Comparison of ENCODE assay signal across 8 cellular contexts in the genomic region with DNA sequence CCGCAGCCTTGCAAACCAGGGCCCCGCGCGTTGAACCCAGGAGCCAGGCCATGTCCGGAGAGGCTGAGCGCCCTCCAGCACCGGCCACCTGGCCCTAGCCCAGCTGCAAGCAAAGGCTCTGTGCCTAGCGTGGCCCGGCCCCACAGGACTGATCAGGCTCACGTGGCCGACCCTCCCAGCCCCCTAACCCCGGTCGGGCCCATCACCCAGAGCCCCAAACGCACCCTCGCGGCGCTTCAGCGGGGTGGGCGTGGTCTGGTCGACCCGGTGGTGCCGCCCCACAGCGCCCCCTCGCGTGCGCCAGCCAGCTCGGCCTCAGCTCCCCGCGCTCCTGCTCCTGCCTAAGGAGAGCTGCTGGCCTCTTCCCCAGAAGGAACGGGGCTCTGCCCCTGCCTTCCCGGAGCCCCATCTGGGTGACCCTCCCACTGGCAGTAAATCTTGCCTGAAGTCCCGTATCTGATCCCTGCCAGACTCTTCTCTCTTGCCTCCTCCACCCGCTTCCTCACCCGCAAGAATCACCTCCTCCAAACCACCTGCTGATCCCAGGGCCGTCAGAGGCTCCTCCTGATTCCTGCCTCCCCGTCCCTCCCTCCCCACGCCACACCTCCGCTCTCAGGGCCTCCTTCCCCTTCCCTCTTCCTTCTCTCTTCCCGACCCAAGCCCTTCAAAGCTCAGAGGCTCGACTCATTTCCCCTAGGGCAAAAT. TPM values are rescaled to one million over a fixed set of nuclear protein-coding genes. Genes with fewer than 3 reads are reported as not detected.
DNase-seq lines count a peak whose midpoint lies in the region; ATAC-seq, FAIRE-seq and TF ChIP-seq lines count a peak whose summit lies in the region.

No MANE protein-coding gene starts in this region.

- CTCF ChIA-PET in H1 (lab: Charles Lee; ENCODE audit: partially characterized antibody): interaction anchor here (0.7 to 4.4 kb wide), 19 partner anchors 8 to 570 kb away, joined by 3 to 23 read pairs (median 4); partner anchors contain the start of gene TEX51

- H3K4ac ChIP-seq in H1 (replicated peaks; ENCODE audit: insufficient read length, low read depth, low read length) (no peak overlapping the region), mesendoderm (ENCODE audit: low read depth, low read length) (peak overlapping the region; percentile 21)

- no peak overlapping the region for H2BK20ac ChIP-seq in H1 (ENCODE audit: low read length)

- H2BK15ac ChIP-seq in H1 (ENCODE audit: low read length) (no peak overlapping the region), mesendoderm (replicated peaks; ENCODE audit: low read depth) (no peak overlapping the region)

- no peak overlapping the region for H3K9ac ChIP-seq in H1 (replicated peaks in 1 of 4; ENCODE audit: extremely low read depth in 1 of 4, low read depth in 3 of 4, low read length in 3 of 4)
- H3K9ac ChIP-seq in mesendoderm (ENCODE audit: low read length): peak overlapping the region; percentile 23

- no peak overlapping the region for H3K27ac ChIP-seq in ACC112 (ENCODE audit: low read depth, low read length)
- H3K27ac ChIP-seq in H1 (ENCODE audit: low read depth, low read length): no peak overlapping the region
- no peak overlapping the region for H3K27ac ChIP-seq in mesendoderm (ENCODE audit: low read depth, low read length)

- H3K79me1 ChIP-seq in H1 (ENCODE audit: low read depth, low read length): no peaks in the 10 kb centered on the region
- H3K79me1 ChIP-seq in mesendoderm (ENCODE audit: low read length): no peaks in the 10 kb centered on the region

- H3K4me3 ChIP-seq in ACC112 (ENCODE audit: low read depth, low read length) (peak overlapping the region; percentile 69), H1 (ENCODE audit: extremely low read depth in 1 of 4, insufficient read depth in 2 of 4, low read depth in 3 of 4, low read length in 4 of 4) (peak overlapping the region in 3 of 4 experiments; percentile 29 to 47 (median 42); a peak in 5 of 8 replicates), mesendoderm (ENCODE audit: low read length) (no peak overlapping the region)

- TF ChIP-seq CTCF in H1 (IDR thresholded peaks at IDR 0.05; ENCODE audit: control extremely low read depth in 1 of 3, insufficient read depth in 1 of 3, low read depth in 1 of 3, low read length in 3 of 3): peak; percentile 81 to 94 (median 94)

- H4K5ac ChIP-seq in H1 (ENCODE audit: insufficient read length, low read depth, low read length): no peak overlapping the region
- H4K5ac ChIP-seq in mesendoderm (ENCODE audit: low read length): no peak overlapping the region

- no peak for TF ChIP-seq POLR2A in H1 (IDR thresholded peaks at IDR 0.05; ENCODE audit: control extremely low read depth in 1 of 2, low read depth in 2 of 2, low read length in 2 of 2)

- H3K18ac ChIP-seq in H1 (ENCODE audit: extremely low read depth, low read length) (peak overlapping the region; percentile 75; the same call in 1 of the 2 replicates), mesendoderm (ENCODE audit: low read length) (peak overlapping the region; percentile 22)

- no peak for FAIRE-seq in H1 (lab: Jason Lieb, UNC)

- H3K27me3 ChIP-seq in ACC112 (ENCODE audit: insufficient read depth, low read length): peaks cover 27% of the 10 kb centered on the region
- H3K27me3 ChIP-seq in H1 (replicated peaks in 1 of 4; ENCODE audit: control insufficient read depth in 3 of 4, extremely low read depth in 1 of 4, insufficient read depth in 3 of 4, low read length in 3 of 4): peaks cover 0 to 9% (median 5%) of the 10 kb centered on the region in 4 experiments; a peak in 3 of 7 replicates
- no peaks in the 10 kb centered on the region for H3K27me3 ChIP-seq in mesendoderm (ENCODE audit: insufficient read depth, low read length, poor library complexity)

- H3K56ac ChIP-seq in H1 (replicated peaks; ENCODE audit: insufficient read length, low read depth, low read length): peak overlapping the region; percentile 9
- peak overlapping the region; percentile 79 for H3K56ac ChIP-seq in mesendoderm (ENCODE audit: low read length)

- peak overlapping the region; percentile 19 for H3K4me3 Mint-ChIP-seq in stimulated activated effector memory CD8-positive, alpha-beta T cell treated with anti-CD3 and anti-CD28 coated beads, Interleukin-12 subunit alpha, Interleukin-12 subunit beta, amount 100 ng/mL, for 72 hours

- H2BK5ac ChIP-seq in H1 (ENCODE audit: low read depth, low read length) (no peak overlapping the region), mesendoderm (ENCODE audit: low read length) (no peak overlapping the region)

- H3K4me1 ChIP-seq in ACC112 (ENCODE audit: control insufficient read depth, insufficient read depth, low read length, unreplicated experiment) (no peaks in the 10 kb centered on the region), H1 (replicated peaks in 1 of 4; ENCODE audit: control insufficient read depth in 3 of 4, insufficient read depth in 4 of 4, low read length in 3 of 4) (peaks cover 0 to 12% (median 7%) of the 10 kb centered on the region in 4 experiments; a peak in 5 of 7 replicates), mesendoderm (ENCODE audit: control insufficient read depth, low read depth, low read length) (no peaks in the 10 kb centered on the region)

- no peaks in the 10 kb centered on the region for H3K9me3 ChIP-seq in H1 (ENCODE audit: insufficient read depth in 2 of 2, low read depth in 1 of 2, low read length in 1 of 2)

- H2BK120ac ChIP-seq in H1 (replicated peaks; ENCODE audit: low read depth, low read length) (no peak overlapping the region), mesendoderm (ENCODE audit: low read depth, low read length) (no peak overlapping the region)

- WGBS in H1 (ENCODE audit: extremely low coverage in 1 of 2, insufficient coverage in 1 of 2, insufficient read length in 1 of 2, insufficient replicate concordance in 2 of 2, low coverage in 1 of 2, low lambda C conversion rate in 2 of 2, missing lambda C conversion rate in 1 of 2), 2 experiments: 14% methylated on average over 9 of the region's 40 CpGs; no CpG with 5 or more reads in 1 of the 2 experiments
- WGBS in mesendoderm (ENCODE audit: extremely low coverage, insufficient coverage, low lambda C conversion rate): no CpG with 5 or more reads among the region's 40 CpGs

- H3K4me1 Mint-ChIP-seq in stimulated activated effector memory CD8-positive, alpha-beta T cell treated with anti-CD3 and anti-CD28 coated beads, Interleukin-12 subunit alpha, Interleukin-12 subunit beta, amount 100 ng/mL, for 72 hours: peaks cover 10% of the 10 kb centered on the region

- peak overlapping the region; percentile 68 for H4K91ac ChIP-seq in H1 (replicated peaks; ENCODE audit: insufficient read length, low read length)

- no peak overlapping the region for H3K27ac Mint-ChIP-seq in stimulated activated effector memory CD8-positive, alpha-beta T cell treated with anti-CD3 and anti-CD28 coated beads, Interleukin-12 subunit alpha, Interleukin-12 subunit beta, amount 100 ng/mL, for 72 hours

- TF ChIP-seq RAD21 in H1 (IDR thresholded peaks at IDR 0.05 in 1 of 2, conservative IDR thresholded peaks at IDR 0.05 in 1 of 2; ENCODE audit: low read depth in 2 of 2, low read length in 2 of 2): peak; percentile 57 to 70

- H2AFZ ChIP-seq in ACC112 (ENCODE audit: low read length, unreplicated experiment) (peak overlapping the region; percentile 79), H1 (ENCODE audit: low read length) (peak overlapping the region; percentile 87)

- H3K36me3 ChIP-seq in ACC112 (ENCODE audit: insufficient read depth, low read length) (no peaks in the 10 kb centered on the region), H1 (ENCODE audit: control insufficient read depth in 2 of 4, insufficient read depth in 4 of 4, low read length in 3 of 4) (no peaks in the 10 kb centered on the region), mesendoderm (ENCODE audit: control insufficient read depth, insufficient read depth, low read length) (no peaks in the 10 kb centered on the region)

- H3K9me3 Mint-ChIP-seq in stimulated activated effector memory CD8-positive, alpha-beta T cell treated with anti-CD3 and anti-CD28 coated beads, Interleukin-12 subunit alpha, Interleukin-12 subunit beta, amount 100 ng/mL, for 72 hours: no peaks in the 10 kb centered on the region

- H3K79me2 ChIP-seq in ACC112 (ENCODE audit: control insufficient read depth, insufficient read depth, low read length, unreplicated experiment) (no peaks in the 10 kb centered on the region), H1 (ENCODE audit: control insufficient read depth in 1 of 2, insufficient read depth in 2 of 2, low read length in 2 of 2) (no peaks in the 10 kb centered on the region), mesendoderm (ENCODE audit: control insufficient read depth, insufficient read depth, low read length) (no peaks in the 10 kb centered on the region)

- H4K20me1 ChIP-seq in H1 (replicated peaks in 1 of 2; ENCODE audit: control insufficient read depth in 1 of 2, insufficient read depth in 2 of 2, low read length in 2 of 2): no peaks in the 10 kb centered on the region

- 0 out of 2 replicates have a peak overlapping the region, but pooled peaks have one; percentile 68 for H2BK12ac ChIP-seq in H1 (ENCODE audit: low read depth, low read length)

- no peaks in the 10 kb centered on the region; the same call in 1 of the 2 replicates for H3K23me2 ChIP-seq in H1 (ENCODE audit: low read depth, low read length)

- H3K23ac ChIP-seq in H1 (ENCODE audit: insufficient read length) (no peak overlapping the region), mesendoderm (ENCODE audit: low read length) (no peak overlapping the region)

- H3K4me2 ChIP-seq in H1 (ENCODE audit: insufficient read depth in 1 of 2, low read depth in 2 of 2, low read length in 2 of 2) (peak overlapping the region; percentile 42 to 69), mesendoderm (ENCODE audit: low read length) (peak overlapping the region; percentile 46)

- H3K36me3 Mint-ChIP-seq in stimulated activated effector memory CD8-positive, alpha-beta T cell treated with anti-CD3 and anti-CD28 coated beads, Interleukin-12 subunit alpha, Interleukin-12 subunit beta, amount 100 ng/mL, for 72 hours: no peaks in the 10 kb centered on the region

- DNase-seq in UCSD-AML1 (lab: John Stamatoyannopoulos, UW; ENCODE audit: unreplicated experiment): peak; percentile 68
- DNase-seq in H1 (ENCODE audit: low read depth in 1 of 2, low spot score in 2 of 2): peak; percentile 63 to 96
- DNase-seq in mesendoderm: peak; percentile 84
- peak; percentile 38 to 67 for DNase-seq in stimulated activated effector memory CD8-positive, alpha-beta T cell treated with anti-CD3 and anti-CD28 coated beads, Interleukin-12 subunit alpha, Interleukin-12 subunit beta, amount 100 ng/mL, for 72 hours (ENCODE audit: low spot score in 2 of 2)

- H3K14ac ChIP-seq in H1 (ENCODE audit: insufficient read length): no peak overlapping the region

- POLR2A ChIA-PET in H1 (lab: Charles Lee; ENCODE audit: partially characterized antibody): interaction anchor here (0.6 to 1.3 kb wide), 2 partner anchors 35 to 510 kb away, joined by 3 read pairs; no protein-coding TSS in a partner anchor

- peak overlapping the region; percentile 92 for H4K8ac ChIP-seq in H1 (ENCODE audit: extremely low read depth, insufficient read depth, low read length)
- no peak overlapping the region for H4K8ac ChIP-seq in mesendoderm (ENCODE audit: low read depth, low read length)

- H2AK5ac ChIP-seq in H1 (ENCODE audit: low read depth, low read length) (no peak overlapping the region), mesendoderm (ENCODE audit: low read length) (no peak overlapping the region)

- ATAC-seq in GM18868 (IDR thresholded peaks at IDR 0.05; ENCODE audit: unreplicated experiment): peak; percentile 91
- ATAC-seq in HG03175 (IDR thresholded peaks at IDR 0.05; ENCODE audit: unreplicated experiment): peak; percentile 86
- ATAC-seq in stimulated activated effector memory CD8-positive, alpha-beta T cell treated with anti-CD3 and anti-CD28 coated beads, Interleukin-12 subunit alpha, Interleukin-12 subunit beta, amount 100 ng/mL, for 72 hours: peak; percentile 47
- no peak for ATAC-seq in HG03025 (IDR thresholded peaks at IDR 0.05; ENCODE audit: low FRiP score, unreplicated experiment)

- 0 out of 3 replicates have a peak, but pooled peaks of 1 of the 2 experiments have one; percentile 12 for TF ChIP-seq EP300 in H1 (IDR thresholded peaks at IDR 0.05; ENCODE audit: borderline replicate concordance in 1 of 2, low read depth in 2 of 2, low read length in 2 of 2)

RNA-seq across cellular contexts. Expression of gene TEX51, which starts 12.3 kb away (rescaled TPM):
- total RNA-seq in H1 (2021; fragmentation: NEBNext Ultra II Directional; extraction: Animal tissue kit (Norgen Biotek cat#: 25700)): not detected in 2 replicates
- polyA plus RNA-seq in H1 (2011; rRNA removed): not detected in 2 replicates
- not detected for polyA plus RNA-seq in H1 (2011; cell fraction: cytosol; rRNA removed)
- not detected for polyA plus RNA-seq in H1 (2011; cell fraction: nucleus; rRNA removed)
- polyA plus RNA-seq in H1 (2012, experiment 1 of 2): not detected in 4 replicates
- polyA plus RNA-seq in H1 (2012, experiment 2 of 2): not detected
- polyA plus RNA-seq in H1 (2013, experiment 1 of 2): not detected
- polyA plus RNA-seq in H1 (2013, experiment 2 of 2): not detected
- not detected in 2 replicates for polyA minus RNA-seq in H1 (2011; rRNA and poly(A)+ RNA removed)
- polyA minus RNA-seq in H1 (2011; cell fraction: cytosol; rRNA and poly(A)+ RNA removed): not detected
- polyA minus RNA-seq in H1 (2011; cell fraction: nucleus; rRNA and poly(A)+ RNA removed): not detected
- polyA plus RNA-seq in mesendoderm (2013, experiment 1 of 2): not detected
- not detected for polyA plus RNA-seq in mesendoderm (2013, experiment 2 of 2)
